In genomic region chr17:62616993-62617893, GRCh38 we compare ENCODE assay signal across 1 cellular context.
A peak's percentile ranks its signal among the peaks of the same experiment; 100 is the strongest.
TF ChIP-seq lines count a peak whose summit lies in the region.

No MANE protein-coding gene starts in this region.

TF ChIP-seq in HepG2, 621 proteins besides CTCF, POLR2A, EP300 and RAD21 (continued from another document and continues in another):
- TF ChIP-seq ZNF512B (CRISPR knock-in tag; IDR thresholded peaks at IDR 0.05; ENCODE audit: borderline replicate concordance) (no peak), SRSF1 (optimal IDR thresholded peaks at IDR 0.05; ENCODE audit: low read depth, low read length) (peak; percentile 69), RNF2 (conservative IDR thresholded peaks at IDR 0.05; ENCODE audit: low read depth) (no peak), SUZ12 (IDR thresholded peaks at IDR 0.05; ENCODE audit: low read depth, low read length) (no peak), ZNF781 (CRISPR knock-in tag; IDR thresholded peaks at IDR 0.05; ENCODE audit: borderline replicate concordance, not compliant biosample characterization) (no peak), JUN (CRISPR knock-in tag; IDR thresholded peaks at IDR 0.05) (no peak), FOXP1 (IDR thresholded peaks at IDR 0.05) (peak; percentile 46; the same call in 1 of the 2 replicates), FOXP1 (CRISPR knock-in tag; IDR thresholded peaks at IDR 0.05) (peak; percentile 20; the same call in 1 of the 2 replicates), ZBTB33 (CRISPR knock-in tag; IDR thresholded peaks at IDR 0.05) (no peak; the same call in 1 of the 2 replicates), CBX2 (IDR thresholded peaks at IDR 0.05; ENCODE audit: low read depth, low read length) (no peak), CBX2 (CRISPR knock-in tag; IDR thresholded peaks at IDR 0.05; ENCODE audit: low read depth) (no peak), SP140L (CRISPR knock-in tag; IDR thresholded peaks at IDR 0.05; ENCODE audit: borderline replicate concordance) (no peak), PITX1 (CRISPR knock-in tag; IDR thresholded peaks at IDR 0.05) (peak; percentile 16; the same call in 1 of the 2 replicates), ZNF275 (CRISPR knock-in tag; IDR thresholded peaks at IDR 0.05; ENCODE audit: borderline replicate concordance) (no peak), ZSCAN12 (CRISPR knock-in tag; IDR thresholded peaks at IDR 0.05) (no peak), ZNF180 (CRISPR knock-in tag; IDR thresholded peaks at IDR 0.05; ENCODE audit: borderline replicate concordance, low read depth) (no peak), IKZF1 (IDR thresholded peaks at IDR 0.05) (no peak), DMTF1 (CRISPR knock-in tag; IDR thresholded peaks at IDR 0.05) (no peak), ZMYM4 (CRISPR knock-in tag; IDR thresholded peaks at IDR 0.05) (peak; percentile 62; the same call in 1 of the 2 replicates), PRPF4 (IDR thresholded peaks at IDR 0.05; ENCODE audit: low read depth, low read length, poor library complexity, severe bottlenecking) (no peak), ZNF235 (CRISPR knock-in tag; IDR thresholded peaks at IDR 0.05; ENCODE audit: borderline replicate concordance) (peak; percentile 56; the same call in 1 of the 2 replicates), ZNF350 (CRISPR knock-in tag; IDR thresholded peaks at IDR 0.05; ENCODE audit: borderline replicate concordance, low read depth) (0 out of 2 replicates have a peak, but pooled peaks have one; percentile 41), CBFB (CRISPR knock-in tag; IDR thresholded peaks at IDR 0.05) (no peak), LCORL (IDR thresholded peaks at IDR 0.05) (no peak), LCORL (CRISPR knock-in tag; IDR thresholded peaks at IDR 0.05) (peak; percentile 72), TARDBP (CRISPR knock-in tag; IDR thresholded peaks at IDR 0.05) (peak; percentile 96), ZNF713 (CRISPR knock-in tag; IDR thresholded peaks at IDR 0.05) (no peak), HNF4A (CRISPR knock-in tag; IDR thresholded peaks at IDR 0.05) (peak; percentile 64), MYC (CRISPR knock-in tag; IDR thresholded peaks at IDR 0.05; ENCODE audit: borderline replicate concordance) (peak; percentile 79; the same call in 1 of the 2 replicates), ZFP90 (CRISPR knock-in tag; IDR thresholded peaks at IDR 0.05; ENCODE audit: borderline replicate concordance) (no peak; the same call in 1 of the 2 replicates), POLR2G (IDR thresholded peaks at IDR 0.05; ENCODE audit: low read depth, low read length) (no peak), ZBTB2 (CRISPR knock-in tag; IDR thresholded peaks at IDR 0.05; ENCODE audit: low read depth) (no peak), ZNF790 (CRISPR knock-in tag; IDR thresholded peaks at IDR 0.05; ENCODE audit: borderline replicate concordance) (no peak), RFXANK (CRISPR knock-in tag; IDR thresholded peaks at IDR 0.05) (0 out of 2 replicates have a peak, but pooled peaks have one; percentile 45)
- TF ChIP-seq, protein P1, sequence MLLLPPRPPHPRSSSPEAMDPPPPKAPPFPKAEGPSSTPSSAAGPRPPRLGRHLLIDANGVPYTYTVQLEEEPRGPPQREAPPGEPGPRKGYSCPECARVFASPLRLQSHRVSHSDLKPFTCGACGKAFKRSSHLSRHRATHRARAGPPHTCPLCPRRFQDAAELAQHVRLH (CRISPR knock-in tag; IDR thresholded peaks at IDR 0.05; ENCODE audit: borderline replicate concordance, low read depth): peak; percentile 66; the same call in 1 of the 2 replicates
- TF ChIP-seq, protein P2, sequence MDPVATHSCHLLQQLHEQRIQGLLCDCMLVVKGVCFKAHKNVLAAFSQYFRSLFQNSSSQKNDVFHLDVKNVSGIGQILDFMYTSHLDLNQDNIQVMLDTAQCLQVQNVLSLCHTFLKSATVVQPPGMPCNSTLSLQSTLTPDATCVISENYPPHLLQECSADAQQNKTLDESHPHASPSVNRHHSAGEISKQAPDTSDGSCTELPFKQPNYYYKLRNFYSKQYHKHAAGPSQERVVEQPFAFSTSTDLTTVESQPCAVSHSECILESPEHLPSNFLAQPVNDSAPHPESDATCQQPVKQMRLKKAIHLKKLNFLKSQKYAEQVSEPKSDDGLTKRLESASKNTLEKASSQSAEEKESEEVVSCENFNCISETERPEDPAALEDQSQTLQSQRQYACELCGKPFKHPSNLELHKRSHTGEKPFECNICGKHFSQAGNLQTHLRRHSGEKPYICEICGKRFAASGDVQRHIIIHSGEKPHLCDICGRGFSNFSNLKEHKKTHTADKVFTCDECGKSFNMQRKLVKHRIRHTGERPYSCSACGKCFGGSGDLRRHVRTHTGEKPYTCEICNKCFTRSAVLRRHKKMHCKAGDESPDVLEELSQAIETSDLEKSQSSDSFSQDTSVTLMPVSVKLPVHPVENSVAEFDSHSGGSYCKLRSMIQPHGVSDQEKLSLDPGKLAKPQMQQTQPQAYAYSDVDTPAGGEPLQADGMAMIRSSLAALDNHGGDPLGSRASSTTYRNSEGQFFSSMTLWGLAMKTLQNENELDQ (CRISPR knock-in tag; IDR thresholded peaks at IDR 0.05; ENCODE audit: borderline replicate concordance): no peak
- TF ChIP-seq, protein P3, sequence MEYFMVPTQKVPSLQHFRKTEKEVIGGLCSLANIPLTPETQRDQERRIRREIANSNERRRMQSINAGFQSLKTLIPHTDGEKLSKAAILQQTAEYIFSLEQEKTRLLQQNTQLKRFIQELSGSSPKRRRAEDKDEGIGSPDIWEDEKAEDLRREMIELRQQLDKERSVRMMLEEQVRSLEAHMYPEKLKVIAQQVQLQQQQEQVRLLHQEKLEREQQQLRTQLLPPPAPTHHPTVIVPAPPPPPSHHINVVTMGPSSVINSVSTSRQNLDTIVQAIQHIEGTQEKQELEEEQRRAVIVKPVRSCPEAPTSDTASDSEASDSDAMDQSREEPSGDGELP (IDR thresholded peaks at IDR 0.05; ENCODE audit: borderline replicate concordance, low read depth): peak; percentile 95; the same call in 1 of the 2 replicates
